ENCODE assay signal across 17 cellular contexts in genomic region chr4:61783050-61783449, GRCh38.
A peak's percentile ranks its signal among the peaks of the same experiment; 100 is the strongest.
DNase-seq lines count a peak whose midpoint lies in the region; ATAC-seq, FAIRE-seq and TF ChIP-seq lines count a peak whose summit lies in the region.
"Had no signal": no experiment of that assay in that cellular context is flagged by ENCODE, and none has a peak within 500 bp of the region (broad histone marks: within the 10 kb centered on the region; RNA-seq: fewer than 3 reads in every experiment).

No MANE protein-coding gene starts in this region.

- no TSS peak for BruUV-seq in GM12878 (replicated peaks; lab: Mats Ljungman, UMichigan)

- no peak overlapping the region for H3K27ac ChIP-seq in GM12878 (ENCODE audit: control insufficient read depth, insufficient read depth)
- no peak overlapping the region for H3K27ac ChIP-seq in ovary
- H3K27ac ChIP-seq: 22Rv1, BLaER1 had no signal

- FAIRE-seq in GM12878 (lab: Jason Lieb, UNC) = no peak
- FAIRE-seq: GM19239, RCC 7860 had no signal

- H3K4me3 ChIP-seq in GM12878 = no peak overlapping the region
- H3K4me3 ChIP-seq in ovary = no peak overlapping the region
- H3K4me3 ChIP-seq: BLaER1 had no signal

- no peaks in the 10 kb centered on the region for H3K9me3 Mint-ChIP-seq in activated CD4-positive, alpha-beta memory T cell treated with anti-CD3 and anti-CD28 coated beads for 36 hours

- H3K36me3 ChIP-seq in GM12878 (ENCODE audit: control insufficient read depth in 2 of 2, insufficient read depth in 2 of 2, low read length in 1 of 2) (no peaks in the 10 kb centered on the region), ovary (no peaks in the 10 kb centered on the region)
- H3K36me3 ChIP-seq: BLaER1 had no signal

- no peak overlapping the region for H3K9ac ChIP-seq in GM12878 (ENCODE audit: control insufficient read depth, insufficient read depth, low read length)
- H3K9ac ChIP-seq: BLaER1 had no signal

- no peaks in the 10 kb centered on the region for H3K36me3 Mint-ChIP-seq in activated CD4-positive, alpha-beta memory T cell treated with anti-CD3 and anti-CD28 coated beads for 36 hours
- H3K36me3 Mint-ChIP-seq: type B pancreatic cell had no signal

- H3K4me3 Mint-ChIP-seq in activated CD4-positive, alpha-beta memory T cell treated with anti-CD3 and anti-CD28 coated beads for 36 hours = no peak overlapping the region
- H3K4me3 Mint-ChIP-seq: type B pancreatic cell had no signal

- TF ChIP-seq RAD21 in GM12878 (IDR thresholded peaks at IDR 0.05; ENCODE audit: insufficient read depth, low read depth, low read length) = no peak

- no peaks in the 10 kb centered on the region for H3K27me3 ChIP-seq in GM12878 (replicated peaks in 1 of 2; ENCODE audit: control insufficient read depth in 2 of 2, insufficient read depth in 2 of 2, low read length in 1 of 2)
- no peaks in the 10 kb centered on the region for H3K27me3 ChIP-seq in ovary
- H3K27me3 ChIP-seq: BLaER1 had no signal

- TF ChIP-seq EP300 in GM12878 (IDR thresholded peaks at IDR 0.05; ENCODE audit: borderline replicate concordance in 1 of 2, control insufficient read depth in 1 of 2, low read depth in 2 of 2, low read length in 2 of 2) = peak in 1 of 2 experiments; percentile 52; a peak in 1 of 4 replicates
- TF ChIP-seq EP300 in ovary (IDR thresholded peaks at IDR 0.05) = no peak

- no peak overlapping the region for H3K4me2 ChIP-seq in GM12878 (ENCODE audit: control insufficient read depth, insufficient read depth)
- H3K4me2 ChIP-seq: BLaER1 had no signal

- intact Hi-C loops in GM12878 (cut with micrococcal nuclease; ENCODE audit: unreplicated experiment) (no loop called here), ovary (cut with DNase I) (no loop called here)
- intact Hi-C loops in activated CD4-positive, alpha-beta memory T cell treated with anti-CD3 and anti-CD28 coated beads for 36 hours (cut with micrococcal nuclease) = no loop called here

- POLR2A ChIA-PET in GM12878 (lab: Charles Lee) = no interaction called here
- POLR2A ChIA-PET in activated CD4-positive, alpha-beta memory T cell treated with anti-CD3 and anti-CD28 coated beads for 36 hours (lab: Charles Lee) = no interaction called here

- H3K4me1 Mint-ChIP-seq in activated CD4-positive, alpha-beta memory T cell treated with anti-CD3 and anti-CD28 coated beads for 36 hours (ENCODE audit: low read depth) = no peaks in the 10 kb centered on the region

- TF ChIP-seq POLR2A in GM12878 (IDR thresholded peaks at IDR 0.05; ENCODE audit: low read depth, low read length) (no peak), ovary (IDR thresholded peaks at IDR 0.05) (no peak)

- TF ChIP-seq CTCF in GM12878 (IDR thresholded peaks at IDR 0.05 in 2 of 3, conservative IDR thresholded peaks at IDR 0.05 in 1 of 3; ENCODE audit: control insufficient read depth in 2 of 3, extremely low read depth in 1 of 3, insufficient read depth in 1 of 3, low read depth in 3 of 3, low read length in 3 of 3) (no peak), ovary (IDR thresholded peaks at IDR 0.05) (no peak)

- no peak overlapping the region for H2AFZ ChIP-seq in GM12878 (ENCODE audit: control insufficient read depth, low read depth, low read length)

- CTCF ChIA-PET in GM12878 (lab: Yijun Ruan, JAX) = no interaction called here
- CTCF ChIA-PET in activated CD4-positive, alpha-beta memory T cell treated with anti-CD3 and anti-CD28 coated beads for 36 hours (lab: Charles Lee) = no interaction called here

- no peaks in the 10 kb centered on the region for H3K27me3 Mint-ChIP-seq in activated CD4-positive, alpha-beta memory T cell treated with anti-CD3 and anti-CD28 coated beads for 36 hours
- H3K27me3 Mint-ChIP-seq: type B pancreatic cell had no signal

- RAD21 ChIA-PET in GM12878 (lab: Charles Lee; ENCODE audit: unreplicated experiment) = no interaction called here

- SMC1A ChIA-PET in GM12878 (lab: Charles Lee; ENCODE audit: uncharacterized antibody, unreplicated experiment) = no interaction called here

- H3K9me3 ChIP-seq in GM12878 (replicated peaks; ENCODE audit: control insufficient read depth, insufficient read depth, low read length) (no peaks in the 10 kb centered on the region), ovary (no peaks in the 10 kb centered on the region)
- H3K9me3 ChIP-seq: BLaER1 had no signal

- ATAC-seq in GM21576 (IDR thresholded peaks at IDR 0.05; ENCODE audit: unreplicated experiment) (peak; percentile 75), HG03039 (IDR thresholded peaks at IDR 0.05; ENCODE audit: unreplicated experiment) (peak; percentile 86), GM12878 (peak; percentile 82), HG03045 (IDR thresholded peaks at IDR 0.05; ENCODE audit: unreplicated experiment) (no peak)
- ATAC-seq: left lobe of liver had no signal

- no peaks in the 10 kb centered on the region for H3K79me2 ChIP-seq in GM12878 (ENCODE audit: control insufficient read depth, insufficient read depth, low read length)

- no peak overlapping the region for H3K27ac Mint-ChIP-seq in activated CD4-positive, alpha-beta memory T cell treated with anti-CD3 and anti-CD28 coated beads for 36 hours
- H3K27ac Mint-ChIP-seq: type B pancreatic cell had no signal

- no peaks in the 10 kb centered on the region for H3K4me1 ChIP-seq in GM12878 (ENCODE audit: control insufficient read depth, insufficient read depth, low read length)
- no peaks in the 10 kb centered on the region for H3K4me1 ChIP-seq in ovary (ENCODE audit: insufficient read depth)
- H3K4me1 ChIP-seq: BLaER1 had no signal

- no peaks in the 10 kb centered on the region for H4K20me1 ChIP-seq in GM12878 (ENCODE audit: control insufficient read depth, insufficient read depth)
- H4K20me1 ChIP-seq: BLaER1 had no signal

- DNase-seq in DMS53 (lab: John Stamatoyannopoulos, UW) (peak; percentile 4), DMS53 treated with DMSO at 0.1 percent for 48 hours (lab: John Stamatoyannopoulos, UW; ENCODE audit: unreplicated experiment) (no peak), GM12878 (ENCODE audit: low read depth, low spot score) (no peak), ovary (no peak)
- DNase-seq in activated CD4-positive, alpha-beta memory T cell treated with anti-CD3 and anti-CD28 coated beads for 36 hours = no peak
- DNase-seq: activated CD4-positive, alpha-beta T cell treated with anti-CD3 and anti-CD28 coated beads, Interleukin-2, amount 50 U/mL, for 4 hours; foreskin melanocyte; NCI-H774 had no signal

- in situ Hi-C loops in GM12878 (cut with MboI) = no loop called here

TF ChIP-seq in GM12878, 131 proteins besides CTCF, POLR2A, EP300 and RAD21 (continues in another document):
- TF ChIP-seq NFIC (IDR thresholded peaks at IDR 0.05; ENCODE audit: low read depth, low read length) (peak; percentile 79; the same call in 1 of the 2 replicates), FOXM1 (IDR thresholded peaks at IDR 0.05; ENCODE audit: low read depth, low read length) (peak; percentile 39; the same call in 1 of the 2 replicates), NKRF (conservative IDR thresholded peaks at IDR 0.05) (no peak), SUZ12 (IDR thresholded peaks at IDR 0.05; ENCODE audit: unreplicated experiment) (no peak), CHD2 (IDR thresholded peaks at IDR 0.05; ENCODE audit: borderline replicate concordance, low read depth, low read length) (no peak), NFXL1 (IDR thresholded peaks at IDR 0.05; ENCODE audit: borderline replicate concordance) (no peak), CEBPB (IDR thresholded peaks at IDR 0.05; ENCODE audit: borderline replicate concordance in 1 of 2, low read depth in 2 of 2, low read length in 2 of 2) (no peak), ZNF384 (IDR thresholded peaks at IDR 0.05; ENCODE audit: borderline replicate concordance, low read depth, low read length) (no peak), NR2F1 (conservative IDR thresholded peaks at IDR 0.05) (peak; percentile 60; the same call in 1 of the 2 replicates), NFYA (IDR thresholded peaks at IDR 0.05; ENCODE audit: borderline replicate concordance, low read depth, low read length) (no peak), CREM (IDR thresholded peaks at IDR 0.05; ENCODE audit: low read depth) (no peak), SKIL (IDR thresholded peaks at IDR 0.05; ENCODE audit: low read depth, poor library complexity, severe bottlenecking) (no peak), BCL11A (IDR thresholded peaks at IDR 0.05; ENCODE audit: low read depth, low read length) (peak; percentile 83; the same call in 1 of the 2 replicates), JUNB (IDR thresholded peaks at IDR 0.05) (peak; percentile 95), ESRRA (IDR thresholded peaks at IDR 0.05; ENCODE audit: low read length) (no peak), IKZF2 (IDR thresholded peaks at IDR 0.05) (no peak), IRF4 (IDR thresholded peaks at IDR 0.05; ENCODE audit: low read depth, low read length) (peak; percentile 86; the same call in 1 of the 2 replicates)
